Comparison of ENCODE assay signal across 2 cellular contexts in genomic region chr19:18387395-18387794, GRCh38.
TF ChIP-seq lines count a peak whose summit lies in the region.

No MANE protein-coding gene starts in this region.

TF ChIP-seq in SK-N-SH, 30 proteins besides CTCF, POLR2A, EP300 and RAD21 (continued from another document):
- no peak for TF ChIP-seq MAX (IDR thresholded peaks at IDR 0.05; ENCODE audit: low read depth)
- TF ChIP-seq MEF2A (IDR thresholded peaks at IDR 0.05; ENCODE audit: borderline replicate concordance, low read depth): no peak
- TF ChIP-seq YY1 (IDR thresholded peaks at IDR 0.05; ENCODE audit: low read depth): no peak
- TF ChIP-seq NRF1 (IDR thresholded peaks at IDR 0.05; ENCODE audit: low read depth, low read length): no peak
- no peak for TF ChIP-seq JUND (IDR thresholded peaks at IDR 0.05)
- TF ChIP-seq IRF3 (IDR thresholded peaks at IDR 0.05; ENCODE audit: low read depth, low read length): no peak
- no peak for TF ChIP-seq CHD2 (IDR thresholded peaks at IDR 0.05; ENCODE audit: low read length, partially characterized antibody)
- no peak for TF ChIP-seq EZH2phosphoT487 (IDR thresholded peaks at IDR 0.05; ENCODE audit: borderline replicate concordance, low read depth)
- TF ChIP-seq FOXJ3 (CRISPR knock-in tag; IDR thresholded peaks at IDR 0.05): no peak
- no peak for TF ChIP-seq TEAD4 (IDR thresholded peaks at IDR 0.05; ENCODE audit: borderline replicate concordance, insufficient read depth)
- no peak for TF ChIP-seq ZBTB33 (IDR thresholded peaks at IDR 0.05; ENCODE audit: borderline replicate concordance, low read depth)
- no peak for TF ChIP-seq REST (IDR thresholded peaks at IDR 0.05; ENCODE audit: low read depth, low read length)

TF ChIP-seq in SK-N-SH treated with all-trans-retinoic acid at 6 μM for 48 hours, 23 proteins besides CTCF, POLR2A, EP300 and RAD21 (continued from another document):
- TF ChIP-seq CSRNP3 (CRISPR knock-in tag; IDR thresholded peaks at IDR 0.05): no peak
- no peak for TF ChIP-seq ZC3H10 (CRISPR knock-in tag; IDR thresholded peaks at IDR 0.05)
- no peak for TF ChIP-seq ESRRG (CRISPR knock-in tag; IDR thresholded peaks at IDR 0.05)
- TF ChIP-seq ISL1 (CRISPR knock-in tag; IDR thresholded peaks at IDR 0.05): no peak
- TF ChIP-seq ZNF70 (CRISPR knock-in tag; IDR thresholded peaks at IDR 0.05): no peak
- no peak for TF ChIP-seq ZFP3 (CRISPR knock-in tag; IDR thresholded peaks at IDR 0.05)
- no peak for TF ChIP-seq POU6F1 (CRISPR knock-in tag; IDR thresholded peaks at IDR 0.05; ENCODE audit: borderline replicate concordance, low read depth)
- no peak for TF ChIP-seq RARB (CRISPR knock-in tag; IDR thresholded peaks at IDR 0.05)
- TF ChIP-seq ZNF8 (CRISPR knock-in tag; IDR thresholded peaks at IDR 0.05): no peak
- TF ChIP-seq TSHZ2 (CRISPR knock-in tag; IDR thresholded peaks at IDR 0.05): no peak
- TF ChIP-seq CSDC2 (CRISPR knock-in tag; IDR thresholded peaks at IDR 0.05): no peak
- no peak for TF ChIP-seq BACH2 (CRISPR knock-in tag; IDR thresholded peaks at IDR 0.05; ENCODE audit: borderline replicate concordance)
- TF ChIP-seq PPARA (CRISPR knock-in tag; IDR thresholded peaks at IDR 0.05; ENCODE audit: borderline replicate concordance): no peak
- no peak for TF ChIP-seq CREB5 (CRISPR knock-in tag; IDR thresholded peaks at IDR 0.05; ENCODE audit: low read depth)
